ENCODE assay signal across 1 cellular context in genomic region chr1:38046884-38047602, GRCh38.
A peak's percentile ranks its signal among the peaks of the same experiment; 100 is the strongest.
TF ChIP-seq lines count a peak whose summit lies in the region.

No MANE protein-coding gene starts in this region.

TF ChIP-seq in IMR-90, 13 proteins besides CTCF, POLR2A, EP300 and RAD21:
- TF ChIP-seq MAFK (IDR thresholded peaks at IDR 0.05; ENCODE audit: low read depth, low read length) = no peak
- no peak for TF ChIP-seq FOS (IDR thresholded peaks at IDR 0.05; ENCODE audit: low read depth, low read length)
- TF ChIP-seq MXI1 (IDR thresholded peaks at IDR 0.05; ENCODE audit: borderline replicate concordance, low read depth, low read length) = peak; percentile 75; the same call in 1 of the 2 replicates
- TF ChIP-seq USF2 (IDR thresholded peaks at IDR 0.05; ENCODE audit: low read depth, low read length) = peak; percentile 37; the same call in 1 of the 2 replicates
- TF ChIP-seq RFX5 (IDR thresholded peaks at IDR 0.05; ENCODE audit: low read depth, low read length) = no peak
- no peak for TF ChIP-seq CEBPB (IDR thresholded peaks at IDR 0.05; ENCODE audit: low read depth, low read length)
- no peak for TF ChIP-seq SMC3 (IDR thresholded peaks at IDR 0.05; ENCODE audit: low read depth, low read length)
- peak; percentile 76; the same call in 1 of the 2 replicates for TF ChIP-seq MAZ (IDR thresholded peaks at IDR 0.05; ENCODE audit: borderline replicate concordance, low read depth, low read length)
TF ChIP-seq in IMR-90: peak in this region for 3.
